ENCODE assay signal across 8 cellular contexts in genomic region chr11:2092956-2093412, GRCh38. TPM values are rescaled to one million over a fixed set of nuclear protein-coding genes. Genes with fewer than 3 reads are reported as not detected.
A peak's percentile ranks its signal among the peaks of the same experiment; 100 is the strongest.
DNase-seq lines count a peak whose midpoint lies in the region; ATAC-seq and TF ChIP-seq lines count a peak whose summit lies in the region.

No MANE protein-coding gene starts in this region.

- H3K36me3 Mint-ChIP-seq in activated CD4-positive, alpha-beta memory T cell treated with anti-CD3 and anti-CD28 coated beads for 36 hours: no peaks in the 10 kb centered on the region

- CTCF ChIA-PET in activated CD4-positive, alpha-beta memory T cell treated with anti-CD3 and anti-CD28 coated beads for 36 hours (lab: Charles Lee): interaction anchor here (1.1 kb wide), 2 partner anchors 18 to 58 kb away, joined by 3 read pairs; no protein-coding TSS in a partner anchor

- no peaks in the 10 kb centered on the region for H3K27me3 ChIP-seq in skeletal muscle tissue (ENCODE audit: control insufficient read depth in 3 of 3, insufficient read depth in 3 of 3, low read length in 3 of 3)

- no peaks in the 10 kb centered on the region for H3K9me3 Mint-ChIP-seq in activated CD4-positive, alpha-beta memory T cell treated with anti-CD3 and anti-CD28 coated beads for 36 hours

- no peaks in the 10 kb centered on the region for H3K36me3 ChIP-seq in skeletal muscle tissue (ENCODE audit: control insufficient read depth in 3 of 3, insufficient read depth in 3 of 3, low read length in 3 of 3)

- DNase-seq in AG08395 (ENCODE audit: low spot score) (peak; percentile 38), M059J (ENCODE audit: low read depth) (peak; percentile 97), fibroblast of mammary gland (ENCODE audit: low read depth) (peak; percentile 19), SK-N-DZ (ENCODE audit: low spot score) (no peak), GOT3 (lab: John Stamatoyannopoulos, UW) (no peak)
- DNase-seq in activated CD4-positive, alpha-beta memory T cell treated with anti-CD3 and anti-CD28 coated beads for 36 hours: peak; percentile 74

- peaks cover 27 to 48% (median 41%) of the 10 kb centered on the region in 3 donors for H3K4me1 ChIP-seq in skeletal muscle tissue (ENCODE audit: control insufficient read depth in 3 of 3, insufficient read depth in 3 of 3, low read length in 3 of 3)

- H3K9ac ChIP-seq in skeletal muscle tissue (ENCODE audit: low read depth in 1 of 3, low read length in 3 of 3): no peak overlapping the region

- H3K27ac Mint-ChIP-seq in activated CD4-positive, alpha-beta memory T cell treated with anti-CD3 and anti-CD28 coated beads for 36 hours: no peak overlapping the region

- peaks cover 0 to under 1% (median 0%) of the 10 kb centered on the region in 3 donors for H3K9me3 ChIP-seq in skeletal muscle tissue (ENCODE audit: control insufficient read depth in 3 of 3, low read length in 3 of 3)

- no peak overlapping the region for H3K4me3 ChIP-seq in fibroblast of mammary gland (ENCODE audit: control insufficient read depth, low read depth, low read length)
- no peak overlapping the region for H3K4me3 ChIP-seq in skeletal muscle tissue (ENCODE audit: low read length in 3 of 3)

- intact Hi-C loops in activated CD4-positive, alpha-beta memory T cell treated with anti-CD3 and anti-CD28 coated beads for 36 hours (cut with micrococcal nuclease): no loop called here

- peaks cover 9% of the 10 kb centered on the region for H3K4me1 Mint-ChIP-seq in activated CD4-positive, alpha-beta memory T cell treated with anti-CD3 and anti-CD28 coated beads for 36 hours (ENCODE audit: low read depth)

- H3K27ac ChIP-seq in skeletal muscle tissue (ENCODE audit: low read depth, low read length): peak overlapping the region; percentile 11

- no peak overlapping the region for H3K4me3 Mint-ChIP-seq in activated CD4-positive, alpha-beta memory T cell treated with anti-CD3 and anti-CD28 coated beads for 36 hours

- ATAC-seq in GM21786 (IDR thresholded peaks at IDR 0.05; ENCODE audit: unreplicated experiment): no peak

- TF ChIP-seq CTCF in fibroblast of mammary gland (conservative IDR thresholded peaks at IDR 0.05; ENCODE audit: control insufficient read depth, insufficient read depth, low read depth, low read length): no peak

- POLR2A ChIA-PET in activated CD4-positive, alpha-beta memory T cell treated with anti-CD3 and anti-CD28 coated beads for 36 hours (lab: Charles Lee): no interaction called here

- peaks cover 14% of the 10 kb centered on the region for H3K27me3 Mint-ChIP-seq in activated CD4-positive, alpha-beta memory T cell treated with anti-CD3 and anti-CD28 coated beads for 36 hours

RNA-seq across cellular contexts. Expression of gene IGF2, which starts 46.2 kb away (rescaled TPM):
- total RNA-seq in M059J (2014; rRNA removed; shearing (Covaris generic)): 0.02 and 0.07 TPM in 2 replicates
- 10 to 100 TPM; 26.5 to 27.0 TPM for total RNA-seq in activated CD4-positive, alpha-beta memory T cell treated with anti-CD3 and anti-CD28 coated beads for 36 hours
- 711 TPM for total RNA-seq in skeletal muscle tissue
- 0.29 and 0.32 TPM in 2 replicates for polyA plus RNA-seq in SK-N-DZ (2014; cell fraction: cytosol; rRNA removed)
- 0.14 TPM in 1 of 2 replicates, not detected in the other for polyA plus RNA-seq in SK-N-DZ (2014; cell fraction: nucleus; rRNA removed)

Comparison
In these comparisons a context has a peak if more than half of its experiments do, and no peak if none do; other contexts are left out.
1. DNase-seq: peak in AG08395 (single experiment), M059J (single experiment), activated CD4-positive, alpha-beta memory T cell treated with anti-CD3 and anti-CD28 coated beads for 36 hours (single experiment) and fibroblast of mammary gland (single experiment); none in SK-N-DZ (single experiment) and GOT3 (single experiment).
2. RNA of gene IGF2, which starts 46.2 kb away (total RNA-seq): 711 TPM in skeletal muscle tissue (single experiment) and 26.5 to 27.0 TPM in activated CD4-positive, alpha-beta memory T cell treated with anti-CD3 and anti-CD28 coated beads for 36 hours; 0.02 to 0.07 TPM in M059J; every median in the first group is over 10 times any median in the second.